8 cellular contexts compared by ENCODE assay signal in the genomic region with DNA sequence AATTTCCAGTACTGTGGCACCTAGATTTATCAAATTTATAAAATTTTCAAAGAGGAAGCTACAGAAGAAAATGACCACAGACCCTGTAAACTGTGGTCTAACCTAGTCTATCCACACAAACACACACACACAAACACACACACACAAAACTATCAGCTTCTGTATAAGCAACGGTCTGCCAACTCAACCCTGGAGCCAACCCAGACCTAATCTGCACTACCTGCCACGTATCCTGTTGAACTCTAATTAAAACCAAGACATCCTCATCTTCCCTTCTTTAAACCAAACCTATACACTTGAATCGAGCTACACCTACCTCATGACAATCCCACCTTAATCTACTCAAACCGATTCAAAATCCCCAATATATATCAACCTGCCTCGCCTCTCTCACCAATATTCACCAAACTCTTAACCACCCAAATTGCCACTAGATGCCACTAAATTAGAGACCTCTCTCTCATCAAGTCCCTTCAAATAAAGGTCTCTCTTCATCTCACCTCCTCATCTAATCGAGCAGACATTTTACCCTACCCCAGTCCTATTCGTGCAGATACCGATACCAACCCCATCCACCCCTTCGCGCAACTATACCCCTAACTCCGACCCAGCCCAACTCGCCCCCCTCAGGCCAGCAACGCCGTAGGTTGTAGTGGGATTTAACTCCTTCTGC. TPM values are rescaled to one million over a fixed set of nuclear protein-coding genes. Genes with fewer than 3 reads are reported as not detected.
A peak's percentile ranks its signal among the peaks of the same experiment; 100 is the strongest.
DNase-seq lines count a peak whose midpoint lies in the region; ATAC-seq and TF ChIP-seq lines count a peak whose summit lies in the region.

No MANE protein-coding gene starts in this region.

- in situ Hi-C loops in Panc1 (cut with HindIII; ENCODE audit: low pct_unique_long_range_greater_than_20kb, low sequenced_read_pairs) = no loop called here

- H3K4me3 Mint-ChIP-seq in glutamatergic neuron (ENCODE audit: unreplicated experiment) = no peak overlapping the region

- intact Hi-C loops in Panc1 (cut with micrococcal nuclease; ENCODE audit: unreplicated experiment) = no loop called here
- intact Hi-C loops in stomach (cut with DNase I; ENCODE audit: low total_unique reads) = no loop called here

- CTCF ChIA-PET in Panc1 (lab: Charles Lee) = interaction anchor here (0.6 to 2.8 kb wide), 6 partner anchors 17 to 385 kb away, joined by 4 to 28 read pairs (median 4); no protein-coding TSS in a partner anchor

- ATAC-seq in GM18870 (IDR thresholded peaks at IDR 0.05; ENCODE audit: unreplicated experiment) (peak; percentile 12), Panc1 (no peak)

- no peak for TF ChIP-seq POLR2A in stomach (IDR thresholded peaks at IDR 0.05)

- H3K27me3 Mint-ChIP-seq in glutamatergic neuron (ENCODE audit: unreplicated experiment) = no peaks in the 10 kb centered on the region

- no peak for TF ChIP-seq CTCF in Panc1 (IDR thresholded peaks at IDR 0.05)
- TF ChIP-seq CTCF in glutamatergic neuron (IDR thresholded peaks at IDR 0.05; ENCODE audit: partially characterized antibody, unreplicated experiment) = no peak
- no peak for TF ChIP-seq CTCF in stomach (IDR thresholded peaks at IDR 0.05)

- BruUV-seq in Panc1 (replicated peaks; lab: Mats Ljungman, UMichigan) = no TSS peak

- H3K36me3 Mint-ChIP-seq in glutamatergic neuron (ENCODE audit: unreplicated experiment) = no peaks in the 10 kb centered on the region

- TF ChIP-seq EP300 in stomach (IDR thresholded peaks at IDR 0.05) = no peak

- H3K9me3 ChIP-seq in Panc1 (ENCODE audit: control insufficient read depth, insufficient read depth, low read depth, low read length) = no peaks in the 10 kb centered on the region
- H3K9me3 ChIP-seq in stomach = no peaks in the 10 kb centered on the region

- H3K4me1 ChIP-seq in Panc1 (ENCODE audit: control insufficient read depth, insufficient read depth, low read length) = peaks cover 16% of the 10 kb centered on the region
- H3K4me1 ChIP-seq in stomach = peaks cover 21 to 66% (median 52%) of the 10 kb centered on the region in 4 donors

- H3K36me3 ChIP-seq in Panc1 (ENCODE audit: control insufficient read depth, insufficient read depth, low read length) (peaks cover 37% of the 10 kb centered on the region), stomach (peaks cover 25 to 59% (median 59%) of the 10 kb centered on the region in 4 donors)

- H3K27ac ChIP-seq in Panc1 (ENCODE audit: low read length) = peak overlapping the region; percentile 96
- H3K27ac ChIP-seq in stomach = peak overlapping the region; percentile 95 to 100 (median 99)

- peak overlapping the region; percentile 88 to 90 for H3K4me3 ChIP-seq in Panc1 (ENCODE audit: low read depth in 2 of 2, low read length in 2 of 2)
- H3K4me3 ChIP-seq in stomach = peak overlapping the region; percentile 66 to 96 (median 76)

- no peaks in the 10 kb centered on the region for H3K27me3 ChIP-seq in Panc1 (ENCODE audit: control insufficient read depth, insufficient read depth, low read length)
- H3K27me3 ChIP-seq in stomach = no peaks in the 10 kb centered on the region

- POLR2A ChIA-PET in Panc1 (lab: Charles Lee) = interaction anchor here (0.6 to 1.6 kb wide), 2 partner anchors 25 to 167 kb away, joined by 6 read pairs; no protein-coding TSS in a partner anchor

- H3K4me1 Mint-ChIP-seq in glutamatergic neuron (ENCODE audit: low read depth, unreplicated experiment) = peaks cover 4% of the 10 kb centered on the region

- DNase-seq in Panc1 (ENCODE audit: low read depth, low spot score) = no peak
- DNase-seq in glutamatergic neuron = peak; percentile 83
- DNase-seq in stomach = no peak
- no peak for DNase-seq in NCI-H146 treated with DMSO at 0.1 percent for 48 hours (lab: John Stamatoyannopoulos, UW; ENCODE audit: unreplicated experiment)
- DNase-seq in glomerular visceral epithelial cell (ENCODE audit: extremely low spot score) = no peak
- no peak for DNase-seq in occipital lobe (lab: John Stamatoyannopoulos, UW)
- no peak for DNase-seq in DMS 273 treated with DMSO at 0.1 percent for 48 hours (lab: John Stamatoyannopoulos, UW)

- H3K9me3 Mint-ChIP-seq in glutamatergic neuron (ENCODE audit: unreplicated experiment) = no peaks in the 10 kb centered on the region

- H3K27ac Mint-ChIP-seq in glutamatergic neuron (ENCODE audit: unreplicated experiment) = no peak overlapping the region

- whole genome bisulfite sequencing in stomach, 5 donors = 0 to 1% (median 0%) methylated on average over 14 of the region's 14 CpGs

RNA-seq across cellular contexts. Expression of a gene that starts 0.8 kb away (rescaled TPM):
- 162 TPM for total RNA-seq in Panc1 (2021; ENCODE audit: unreplicated experiment)
- polyA plus RNA-seq in Panc1 (2012; ENCODE audit: insufficient read length) = 110 TPM
- total RNA-seq in glutamatergic neuron (ENCODE audit: unreplicated experiment) = 341 TPM
- total RNA-seq in stomach = 100 to 1,000 TPM; 114 to 232 (median 123) TPM
- 10 to 100 TPM; 37.1 to 86.4 (median 52.7) TPM for polyA plus RNA-seq in stomach
- total RNA-seq in occipital lobe = 67.8 TPM

RNA-seq across cellular contexts. Expression of a gene that starts 1.2 kb away (rescaled TPM):
- 39.6 TPM for total RNA-seq in Panc1 (2021; ENCODE audit: unreplicated experiment)
- 36.4 TPM for polyA plus RNA-seq in Panc1 (2012; ENCODE audit: insufficient read length)
- total RNA-seq in glutamatergic neuron (ENCODE audit: unreplicated experiment) = 40.3 TPM
- 10 to 100 TPM in 2 of 5 donors, 1 to 10 TPM in 2, not detected in 1; 1.8 to 25.2 (median 14.0) TPM for total RNA-seq in stomach
- 10 to 100 TPM; 27.4 to 51.8 (median 49.8) TPM for polyA plus RNA-seq in stomach
- 17.9 TPM for total RNA-seq in occipital lobe

RNA-seq across cellular contexts. Expression of a gene that starts 10.7 kb away (rescaled TPM):
- total RNA-seq in Panc1 (2021; ENCODE audit: unreplicated experiment) (not detected), glutamatergic neuron (ENCODE audit: unreplicated experiment) (not detected), stomach (not detected), occipital lobe (not detected)
- not detected for polyA plus RNA-seq in Panc1 (2012; ENCODE audit: insufficient read length)
- polyA plus RNA-seq in stomach = not detected

RNA-seq across cellular contexts. Expression of a gene that starts 24.9 kb away (rescaled TPM):
- total RNA-seq in Panc1 (2021; ENCODE audit: unreplicated experiment) (not detected), glutamatergic neuron (ENCODE audit: unreplicated experiment) (not detected), stomach (not detected), occipital lobe (0.31 TPM)
- polyA plus RNA-seq in Panc1 (2012; ENCODE audit: insufficient read length) = not detected
- polyA plus RNA-seq in stomach = under 1 TPM in 1 of 3 donors, not detected in 2; 0.37 TPM

RNA-seq across cellular contexts. Expression of a gene that starts 36.8 kb away (rescaled TPM):
- total RNA-seq in Panc1 (2021; ENCODE audit: unreplicated experiment) (9.0 TPM), glutamatergic neuron (ENCODE audit: unreplicated experiment) (164 TPM), stomach (10 to 100 TPM in 1 of 5 donors, 1 to 10 TPM in 3, not detected in 1; 1.2 to 14.3 (median 4.8) TPM), occipital lobe (10.3 TPM)
- 6.8 TPM for polyA plus RNA-seq in Panc1 (2012; ENCODE audit: insufficient read length)
- 1 to 10 TPM; 2.3 to 4.0 (median 3.2) TPM for polyA plus RNA-seq in stomach
